Comparison of ENCODE assay signal across 16 cellular contexts in genomic region chr6:143696327-143697000, GRCh38. TPM values are rescaled to one million over a fixed set of nuclear protein-coding genes. Genes with fewer than 3 reads are reported as not detected.
DNase-seq lines count a peak whose midpoint lies in the region; ATAC-seq, FAIRE-seq and TF ChIP-seq lines count a peak whose summit lies in the region.
"Had no signal": no experiment of that assay in that cellular context is flagged by ENCODE, and none has a peak within 500 bp of the region (broad histone marks: within the 10 kb centered on the region; RNA-seq: fewer than 3 reads in every experiment).

No MANE protein-coding gene starts in this region.

- DNase-seq in EH (ENCODE audit: low read depth) (peak; percentile 37), RWPE2 (ENCODE audit: low spot score) (no peak), progenitor cell of endocrine pancreas (ENCODE audit: low spot score, unreplicated experiment) (no peak), NCI-H1436 treated with DMSO at 0.1 percent for 48 hours (lab: John Stamatoyannopoulos, UW) (no peak), GM19239 (ENCODE audit: insufficient read length, low spot score) (no peak), NCI-H2029 (lab: John Stamatoyannopoulos, UW) (no peak), NCI-H748 treated with DMSO at 0.1 percent for 48 hours (lab: John Stamatoyannopoulos, UW) (no peak)
- DNase-seq: activated effector memory CD4-positive, alpha-beta T cell treated with anti-CD3 and anti-CD28 coated beads, Interleukin-2, amount 50 U/mL, for 16 hours; aorta; Caco-2; effector CD4-positive, alpha-beta T cell; NCI-H187 treated with DMSO at 0.1 percent for 48 hours; NCI-H524 had no signal

- H3K36me3 ChIP-seq in RWPE2 (ENCODE audit: low read depth) = no peaks in the 10 kb centered on the region
- H3K36me3 ChIP-seq in gastroesophageal sphincter = no peaks in the 10 kb centered on the region
- H3K36me3 ChIP-seq: tibial nerve had no signal

- H3K4me3 Mint-ChIP-seq in progenitor cell of endocrine pancreas (ENCODE audit: low read depth) = no peak overlapping the region
- H3K4me3 Mint-ChIP-seq: memory B cell had no signal

- H3K9me3 ChIP-seq in RWPE2 (ENCODE audit: severe bottlenecking) (no peaks in the 10 kb centered on the region), gastroesophageal sphincter (no peaks in the 10 kb centered on the region)
- H3K9me3 ChIP-seq: Caco-2, tibial nerve had no signal

- peaks cover 8% of the 10 kb centered on the region for H3K9me3 Mint-ChIP-seq in progenitor cell of endocrine pancreas (ENCODE audit: low read depth)
- H3K9me3 Mint-ChIP-seq: memory B cell had no signal

- H3K27me3 ChIP-seq in RWPE2 (ENCODE audit: insufficient read depth, poor library complexity, severe bottlenecking) = no peaks in the 10 kb centered on the region
- H3K27me3 ChIP-seq in gastroesophageal sphincter = no peaks in the 10 kb centered on the region
- H3K27me3 ChIP-seq: tibial nerve had no signal

- no peak for ATAC-seq in RWPE2 (ENCODE audit: low read depth)
- no peak for ATAC-seq in gastroesophageal sphincter

- WGBS in gastroesophageal sphincter (ENCODE audit: low coverage in 1 of 2), 2 donors = 23 to 43% methylated on average over 2 of the region's 2 CpGs

- no peak for TF ChIP-seq POLR2A in gastroesophageal sphincter (IDR thresholded peaks at IDR 0.05)

- FAIRE-seq in GM19239 (lab: Jason Lieb, UNC) = no peak

- H3K36me3 Mint-ChIP-seq in progenitor cell of endocrine pancreas (ENCODE audit: insufficient read depth) = peaks cover 6% of the 10 kb centered on the region

- H3K4me3 ChIP-seq in RWPE2 (ENCODE audit: severe bottlenecking) (no peak overlapping the region), gastroesophageal sphincter (no peak overlapping the region)
- H3K4me3 ChIP-seq: tibial nerve had no signal

- peak overlapping the region; percentile 35 for H3K27ac ChIP-seq in RWPE2 (ENCODE audit: poor library complexity, severe bottlenecking)
- peak overlapping the region; percentile 55 to 69 (median 64) for H3K27ac ChIP-seq in gastroesophageal sphincter

- H3K27ac Mint-ChIP-seq in progenitor cell of endocrine pancreas = peak overlapping the region; percentile 67
- H3K27ac Mint-ChIP-seq: memory B cell had no signal

- H3K27me3 Mint-ChIP-seq in progenitor cell of endocrine pancreas = no peaks in the 10 kb centered on the region
- H3K27me3 Mint-ChIP-seq: memory B cell had no signal

- H3K4me1 ChIP-seq in RWPE2 (ENCODE audit: insufficient read depth, poor library complexity, severe bottlenecking) = peaks cover 28% of the 10 kb centered on the region
- peaks cover 41 to 99% (median 47%) of the 10 kb centered on the region in 3 donors for H3K4me1 ChIP-seq in gastroesophageal sphincter

- peaks cover 70% of the 10 kb centered on the region for H3K4me1 Mint-ChIP-seq in progenitor cell of endocrine pancreas (ENCODE audit: low read depth)

- no peak for TF ChIP-seq CTCF in RWPE2 (IDR thresholded peaks at IDR 0.05; ENCODE audit: poor library complexity, severe bottlenecking)
- TF ChIP-seq CTCF in gastroesophageal sphincter (IDR thresholded peaks at IDR 0.05) = no peak
- no peak for TF ChIP-seq CTCF in progenitor cell of endocrine pancreas (IDR thresholded peaks at IDR 0.05; ENCODE audit: unreplicated experiment)

- TF ChIP-seq EP300 in gastroesophageal sphincter (IDR thresholded peaks at IDR 0.05) = no peak

RNA-seq across cellular contexts. Expression of gene PHACTR2, which starts 18.7 kb away (rescaled TPM):
- 100 to 1,000 TPM in 1 of 4 donors, 10 to 100 TPM in 3; 61.3 to 122 (median 86.0) TPM for total RNA-seq in gastroesophageal sphincter
- total RNA-seq in progenitor cell of endocrine pancreas = 53.7 and 55.2 TPM in 2 replicates
